Comparison of ENCODE assay signal across 9 cellular contexts in genomic region chr2:38374978-38375377, GRCh38. TPM values are rescaled to one million over a fixed set of nuclear protein-coding genes. Genes with fewer than 3 reads are reported as not detected.
A peak's percentile ranks its signal among the peaks of the same experiment; 100 is the strongest.
DNase-seq lines count a peak whose midpoint lies in the region; ATAC-seq and TF ChIP-seq lines count a peak whose summit lies in the region.
"Had no signal": no experiment of that assay in that cellular context is flagged by ENCODE, and none has a peak within 500 bp of the region (broad histone marks: within the 10 kb centered on the region; RNA-seq: fewer than 3 reads in every experiment).

No MANE protein-coding gene starts in this region.

- H3K36me3 ChIP-seq in left ventricle myocardium inferior: no peaks in the 10 kb centered on the region
- H3K36me3 ChIP-seq in muscle layer of colon (ENCODE audit: insufficient read depth, low read length): no peaks in the 10 kb centered on the region

- TF ChIP-seq CTCF in left ventricle myocardium inferior (IDR thresholded peaks at IDR 0.05; ENCODE audit: borderline replicate concordance) (no peak), MCF 10A (IDR thresholded peaks at IDR 0.05; ENCODE audit: unreplicated experiment) (no peak)

- DNase-seq in left ventricle myocardium inferior (no peak), Right ventricle myocardium superior (no peak), MCF 10A (ENCODE audit: unreplicated experiment) (no peak), AG08396 (ENCODE audit: low spot score) (no peak), retina (no peak)

- BruUV-seq in MCF 10A (replicated peaks; lab: Mats Ljungman, UMichigan): no TSS peak

- H3K4me3 Mint-ChIP-seq in MCF 10A (ENCODE audit: unreplicated experiment): peak overlapping the region; percentile 94

- POLR2A ChIA-PET in MCF 10A (lab: Yijun Ruan, JAX): interaction anchor here (0.7 to 7.0 kb wide), 32 partner anchors 9 to 346 kb away, joined by 3 to 151 read pairs (median 7); no protein-coding TSS in a partner anchor

- no peak for ATAC-seq in Right ventricle myocardium superior (ENCODE audit: poor library complexity)
- ATAC-seq in GM21367 (IDR thresholded peaks at IDR 0.05; ENCODE audit: unreplicated experiment): no peak
- ATAC-seq in GM21529 (IDR thresholded peaks at IDR 0.05; ENCODE audit: unreplicated experiment): no peak

- H3K27ac Mint-ChIP-seq in MCF 10A (ENCODE audit: low read depth, unreplicated experiment): peak overlapping the region; percentile 98

- H3K4me1 ChIP-seq in left ventricle myocardium inferior (peaks cover 59% of the 10 kb centered on the region), muscle layer of colon (ENCODE audit: insufficient read depth, low read length) (peaks cover 42% of the 10 kb centered on the region)

- CTCF ChIA-PET in MCF 10A (lab: Yijun Ruan, JAX): interaction anchor here (0.6 to 5.3 kb wide), 25 partner anchors 9 to 367 kb away, joined by 3 to 58 read pairs (median 5); no protein-coding TSS in a partner anchor

- no peaks in the 10 kb centered on the region for H3K27me3 Mint-ChIP-seq in MCF 10A (ENCODE audit: insufficient read depth, unreplicated experiment)

- peaks cover 31% of the 10 kb centered on the region for H3K4me1 Mint-ChIP-seq in MCF 10A (ENCODE audit: insufficient read depth, unreplicated experiment)

- no peak overlapping the region for H3K27ac ChIP-seq in left ventricle myocardium inferior (replicated peaks)
- H3K27ac ChIP-seq in muscle layer of colon (ENCODE audit: low read depth, low read length): peak overlapping the region; percentile 99
- H3K27ac ChIP-seq: RWPE1 had no signal

- H3K9ac ChIP-seq in muscle layer of colon (ENCODE audit: low read length): peak overlapping the region; percentile 98

- H3K9me3 ChIP-seq in left ventricle myocardium inferior (replicated peaks) (no peaks in the 10 kb centered on the region), muscle layer of colon (ENCODE audit: low read length) (no peaks in the 10 kb centered on the region)

- intact Hi-C loops in left ventricle myocardium inferior (cut with micrococcal nuclease): loop anchor here (2.0 kb wide), 1 partner anchor 50 kb away; no protein-coding TSS in a partner anchor
- intact Hi-C loops in Right ventricle myocardium superior (cut with DNase I): loop anchor here (10.0 kb wide), 2 partner anchors 70 to 1050 kb away; partner anchors contain the start of gene PRKD3
- intact Hi-C loops in MCF 10A (cut with micrococcal nuclease): no loop called here

- peaks cover 5% of the 10 kb centered on the region for H3K36me3 Mint-ChIP-seq in MCF 10A (ENCODE audit: insufficient read depth, unreplicated experiment)

- no peaks in the 10 kb centered on the region for H3K9me3 Mint-ChIP-seq in MCF 10A (ENCODE audit: unreplicated experiment)

- H3K27me3 ChIP-seq in left ventricle myocardium inferior (ENCODE audit: low read depth): no peaks in the 10 kb centered on the region
- H3K27me3 ChIP-seq in muscle layer of colon (ENCODE audit: control insufficient read depth in 1 of 2, insufficient read depth in 2 of 2, low read length in 2 of 2): no peaks in the 10 kb centered on the region

- H3K4me3 ChIP-seq in left ventricle myocardium inferior (peak overlapping the region; percentile 95), muscle layer of colon (ENCODE audit: low read depth in 1 of 2, low read length in 2 of 2) (peak overlapping the region; percentile 73 to 81)

RNA-seq across cellular contexts. Expression of gene ATL2, which starts 2.1 kb away (rescaled TPM):
- total RNA-seq in left ventricle myocardium inferior (28.4 TPM), Right ventricle myocardium superior (30.9 TPM), MCF 10A (2022) (54.2 and 61.3 TPM in 2 replicates)
